8 cellular contexts compared by ENCODE assay signal in genomic region chr15:56244237-56244810, GRCh38. TPM values are rescaled to one million over a fixed set of nuclear protein-coding genes. Genes with fewer than 3 reads are reported as not detected.
A peak's percentile ranks its signal among the peaks of the same experiment; 100 is the strongest.
DNase-seq lines count a peak whose midpoint lies in the region; ATAC-seq and TF ChIP-seq lines count a peak whose summit lies in the region.

No MANE protein-coding gene starts in this region.

- H3K27ac Mint-ChIP-seq in activated B cell treated with CpG ODN at 0.5 μM for 24 hours = peak overlapping the region; percentile 94

- DNase-seq in A673 (ENCODE audit: low spot score) (peak; percentile 90), NCI-H2196 treated with DMSO at 0.1 percent for 48 hours (lab: John Stamatoyannopoulos, UW; ENCODE audit: unreplicated experiment) (peak; percentile 51), activated B cell treated with CpG ODN at 0.5 μM for 24 hours (peak; percentile 21), right lobe of liver (peak; percentile 38 to 61 (median 57))
- peak in 2 of 3 donors; percentile 13 to 20 for DNase-seq in stimulated activated CD4-positive, alpha-beta T cell treated with anti-CD3 and anti-CD28 coated beads, TNF-alpha, amount 100 ng/mL, for 48 hours (ENCODE audit: low read depth in 3 of 3)

- H3K36me3 ChIP-seq in A673 (ENCODE audit: insufficient read depth, low read length, poor library complexity, severe bottlenecking) = no peaks in the 10 kb centered on the region
- H3K36me3 ChIP-seq in duodenal mucosa (ENCODE audit: control insufficient read depth in 1 of 2, insufficient read depth in 2 of 2, low read length in 2 of 2) = no peaks in the 10 kb centered on the region
- H3K36me3 ChIP-seq in right lobe of liver = no peaks in the 10 kb centered on the region

- POLR2A ChIA-PET in A673 (lab: Charles Lee; ENCODE audit: low non-redundant PET) = interaction anchor here (0.6 kb wide), 1 partner anchor 625 kb away, joined by 3 read pairs; no protein-coding TSS in a partner anchor
- POLR2A ChIA-PET in activated B cell treated with CpG ODN at 0.5 μM for 24 hours (lab: Charles Lee) = interaction anchor here (0.5 to 2.4 kb wide), 8 partner anchors 32 to 465 kb away, joined by 3 to 12 read pairs (median 4); partner anchors contain the start of gene TEX9

- peak; percentile 5 for TF ChIP-seq POLR2A in GM15510 (IDR thresholded peaks at IDR 0.05; ENCODE audit: borderline replicate concordance, extremely low read depth, insufficient read length)
- TF ChIP-seq POLR2A in right lobe of liver (IDR thresholded peaks at IDR 0.05) = no peak

- intact Hi-C loops in A673 (cut with micrococcal nuclease; ENCODE audit: unreplicated experiment) (loop anchor here (5.0 to 10.0 kb wide), 2 partner anchors 120 to 252 kb away; partner anchors contain the start of genes NEDD4 and TEX9), activated B cell treated with CpG ODN at 0.5 μM for 24 hours (cut with micrococcal nuclease) (loop anchor here (2.0 to 10.0 kb wide), 4 partner anchors 140 to 1040 kb away; no protein-coding TSS in a partner anchor), right lobe of liver (cut with DNase I) (no loop called here)

- CTCF ChIA-PET in A673 (lab: Charles Lee) = interaction anchor here (0.5 to 0.6 kb wide), 2 partner anchors 578 to 1519 kb away, joined by 3 to 6 read pairs; no protein-coding TSS in a partner anchor
- CTCF ChIA-PET in activated B cell treated with CpG ODN at 0.5 μM for 24 hours (lab: Charles Lee) = interaction anchor here (0.7 to 2.9 kb wide), 4 partner anchors 37 to 1462 kb away, joined by 3 to 12 read pairs (median 4); partner anchors contain the start of gene POLR2M

- H3K27me3 Mint-ChIP-seq in activated B cell treated with CpG ODN at 0.5 μM for 24 hours = no peaks in the 10 kb centered on the region

- WGBS in right lobe of liver (ENCODE audit: insufficient coverage, low coverage, low lambda C conversion rate, missing lambda C conversion rate) = under 1% methylated on average over 20 of the region's 22 CpGs

- peak overlapping the region; percentile 80 for H3K27ac ChIP-seq in A673 (ENCODE audit: low read depth, low read length, poor library complexity, severe bottlenecking)
- H3K27ac ChIP-seq in duodenal mucosa (ENCODE audit: low read depth, low read length) = peak overlapping the region; percentile 36
- peak overlapping the region; percentile 40 to 76 (median 46) for H3K27ac ChIP-seq in right lobe of liver

- peaks cover 43% of the 10 kb centered on the region for H3K4me1 Mint-ChIP-seq in activated B cell treated with CpG ODN at 0.5 μM for 24 hours

- TF ChIP-seq CTCF in A673 (conservative IDR thresholded peaks at IDR 0.05; ENCODE audit: low read depth, low read length) (no peak), activated B cell treated with CpG ODN at 0.5 μM for 24 hours (IDR thresholded peaks at IDR 0.05) (no peak), right lobe of liver (IDR thresholded peaks at IDR 0.05) (no peak)

- H3K36me3 Mint-ChIP-seq in activated B cell treated with CpG ODN at 0.5 μM for 24 hours (ENCODE audit: low read depth) = peaks cover 10% of the 10 kb centered on the region

- H3K27me3 ChIP-seq in A673 (replicated peaks; ENCODE audit: insufficient read depth, low read depth, low read length, poor library complexity) (no peaks in the 10 kb centered on the region), duodenal mucosa (ENCODE audit: control insufficient read depth in 1 of 2, insufficient read depth in 2 of 2, low read length in 2 of 2) (no peaks in the 10 kb centered on the region), right lobe of liver (no peaks in the 10 kb centered on the region)

- H3K9me3 ChIP-seq in A673 (ENCODE audit: low read depth, low read length, poor library complexity, severe bottlenecking) (no peaks in the 10 kb centered on the region), duodenal mucosa (ENCODE audit: control insufficient read depth in 1 of 2, low read length in 2 of 2) (no peaks in the 10 kb centered on the region), right lobe of liver (no peaks in the 10 kb centered on the region)

- H3K9ac ChIP-seq in duodenal mucosa (ENCODE audit: low read depth in 1 of 2, low read length in 2 of 2) = peak overlapping the region; percentile 71 to 75

- H3K4me3 ChIP-seq in A673 (ENCODE audit: low read depth, low read length, poor library complexity, severe bottlenecking) (peak overlapping the region; percentile 76), duodenal mucosa (ENCODE audit: low read depth in 1 of 2, low read length in 2 of 2) (peak overlapping the region; percentile 80 to 86), right lobe of liver (peak overlapping the region; percentile 47 to 76 (median 63))

- H3K9me3 Mint-ChIP-seq in activated B cell treated with CpG ODN at 0.5 μM for 24 hours = no peaks in the 10 kb centered on the region

- ATAC-seq in activated B cell treated with CpG ODN at 0.5 μM for 24 hours (ENCODE audit: low read depth) (no peak), right lobe of liver (peak; percentile 29 to 50 (median 40)), GM19351 (IDR thresholded peaks at IDR 0.05; ENCODE audit: unreplicated experiment) (no peak)

- BruUV-seq in A673 (replicated peaks; lab: Mats Ljungman, UMichigan) = no TSS peak

- H3K4me3 Mint-ChIP-seq in activated B cell treated with CpG ODN at 0.5 μM for 24 hours = peak overlapping the region; percentile 88

- H3K4me1 ChIP-seq in A673 (ENCODE audit: insufficient read depth, low read length, poor library complexity, severe bottlenecking) (peaks cover 29% of the 10 kb centered on the region), duodenal mucosa (ENCODE audit: control insufficient read depth in 1 of 2, insufficient read depth in 2 of 2, low read length in 2 of 2) (peaks cover 30% of the 10 kb centered on the region in 2 donors), right lobe of liver (peaks cover 0 to 25% (median 0%) of the 10 kb centered on the region in 4 donors)

RNA-seq across cellular contexts. Expression of gene RFX7, which starts 0.6 kb away (rescaled TPM):
- 34.1 and 34.4 TPM in 2 replicates for total RNA-seq in A673 (2021)
- total RNA-seq in activated B cell treated with CpG ODN at 0.5 μM for 24 hours = 24.3 and 27.8 TPM in 2 replicates
- total RNA-seq in right lobe of liver = 1 to 10 TPM; 4.5 to 7.1 (median 5.8) TPM

Comparison
In these comparisons a context has a peak if more than half of its experiments do, and no peak if none do; other contexts are left out.
1. DNase-seq: peak in every context shown above with its lines; median percentile 90 in A673; 57 in right lobe of liver; 51 in NCI-H2196 treated with DMSO at 0.1 percent for 48 hours; 21 in activated B cell treated with CpG ODN at 0.5 μM for 24 hours; 16 in stimulated activated CD4-positive, alpha-beta T cell treated with anti-CD3 and anti-CD28 coated beads, TNF-alpha, amount 100 ng/mL, for 48 hours.
2. ATAC-seq: peak in right lobe of liver (4 of 4); none in activated B cell treated with CpG ODN at 0.5 μM for 24 hours (single experiment) and GM19351 (single experiment).
3. intact Hi-C loops: an anchor here in A673 (5.0 to 10.0 kb wide) and activated B cell treated with CpG ODN at 0.5 μM for 24 hours (2.0 to 10.0 kb wide); none called in right lobe of liver.
4. Peak in every context shown above with its lines, with median percentiles within 50 percentile points of each other: H3K27ac ChIP-seq and H3K4me3 ChIP-seq.